Comparison of ENCODE assay signal across 10 cellular contexts in genomic region chr1:30977105-30977504, GRCh38.
DNase-seq lines count a peak whose midpoint lies in the region; ATAC-seq and TF ChIP-seq lines count a peak whose summit lies in the region.
"Had no signal": no experiment of that assay in that cellular context is flagged by ENCODE, and none has a peak within 500 bp of the region (broad histone marks: within the 10 kb centered on the region; RNA-seq: fewer than 3 reads in every experiment).

No MANE protein-coding gene starts in this region.

- in situ Hi-C loops in GM13976 (cut with MboI; ENCODE audit: low sequenced_read_pairs, unreplicated experiment): no loop called here

- intact Hi-C loops in sciatic nerve (cut with DNase I): no loop called here

- DNase-seq in NCI-H2171 treated with DMSO at 0.1 percent for 48 hours (lab: John Stamatoyannopoulos, UW): peak; percentile 12
- DNase-seq in NCI-H2171 (lab: John Stamatoyannopoulos, UW): no peak
- DNase-seq in NCI-H2227 treated with DMSO at 0.1 percent for 48 hours (lab: John Stamatoyannopoulos, UW): peak; percentile 26
- no peak for DNase-seq in epithelial cell of proximal tubule (ENCODE audit: low read depth)
- no peak for DNase-seq in sciatic nerve (ENCODE audit: low spot score)
- DNase-seq in GM13976 (ENCODE audit: low spot score): no peak
- DNase-seq in LoVo (ENCODE audit: low spot score): no peak
- DNase-seq in kidney glomerular epithelial cell (lab: John Stamatoyannopoulos, UW): no peak
- DNase-seq: stimulated activated CD8-positive, alpha-beta memory T cell treated with anti-CD3 and anti-CD28 coated beads, Interleukin-4, amount 100 ng/mL, for 48 hours had no signal

- no peak overlapping the region for H3K4me3 ChIP-seq in epithelial cell of proximal tubule (ENCODE audit: low read depth, low read length)
- H3K4me3 ChIP-seq: lung had no signal

- ATAC-seq in sciatic nerve: peak; percentile 57

- TF ChIP-seq CTCF in epithelial cell of proximal tubule (conservative IDR thresholded peaks at IDR 0.05; ENCODE audit: low read depth, low read length): peak; percentile 35
- TF ChIP-seq CTCF in GM13976 (IDR thresholded peaks at IDR 0.05; ENCODE audit: borderline replicate concordance, control extremely low read depth, extremely low read depth, insufficient read depth, missing control alignments): no peak

Comparison
In these comparisons a context has a peak if more than half of its experiments do, and no peak if none do; other contexts are left out.
1. DNase-seq: peak in NCI-H2171 treated with DMSO at 0.1 percent for 48 hours (single experiment) and NCI-H2227 treated with DMSO at 0.1 percent for 48 hours (single experiment); none in NCI-H2171 (single experiment), epithelial cell of proximal tubule (single experiment), sciatic nerve (single experiment), GM13976 (single experiment), LoVo (single experiment) and kidney glomerular epithelial cell (single experiment).